ENCODE assay signal across 25 cellular contexts in the genomic region with DNA sequence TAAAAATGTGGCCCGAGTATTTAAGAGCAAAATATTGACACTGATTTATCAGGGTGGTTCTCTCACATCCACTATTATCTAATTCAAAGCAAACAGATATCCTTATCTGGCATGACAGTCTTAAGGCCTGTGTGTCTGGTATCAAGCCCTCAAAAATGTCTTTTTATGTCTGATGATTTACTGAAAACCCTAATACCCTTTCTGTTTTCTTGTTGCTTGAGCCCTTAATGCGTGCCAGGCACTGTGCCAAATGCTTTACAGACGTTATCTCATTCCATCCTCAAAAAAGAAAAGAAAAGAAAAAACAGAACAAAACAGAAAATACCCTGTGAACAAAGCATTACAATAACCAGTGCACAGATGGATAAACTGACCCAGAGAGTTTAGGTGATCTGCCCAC. TPM values are rescaled to one million over a fixed set of nuclear protein-coding genes. Genes with fewer than 3 reads are reported as not detected.
DNase-seq lines count a peak whose midpoint lies in the region; ATAC-seq and TF ChIP-seq lines count a peak whose summit lies in the region.
"Had no signal": no experiment of that assay in that cellular context is flagged by ENCODE, and none has a peak within 500 bp of the region (broad histone marks: within the 10 kb centered on the region; RNA-seq: fewer than 3 reads in every experiment).

No MANE protein-coding gene starts in this region.

- no peaks in the 10 kb centered on the region for H3K36me3 ChIP-seq in A673 (ENCODE audit: insufficient read depth, low read length, poor library complexity, severe bottlenecking)
- H3K36me3 ChIP-seq in CD8-positive, alpha-beta T cell (ENCODE audit: insufficient read depth, low read length), result no peaks in the 10 kb centered on the region
- no peaks in the 10 kb centered on the region for H3K36me3 ChIP-seq in gastroesophageal sphincter

- CTCF ChIA-PET in A673 (lab: Charles Lee) (interaction anchor here (1.1 kb wide), 1 partner anchor 12 kb away, joined by 4 read pairs; no protein-coding TSS in a partner anchor), RWPE1 (lab: Yijun Ruan, JAX) (interaction anchor here (0.7 to 2.4 kb wide), 4 partner anchors 12 to 221 kb away, joined by 3 to 10 read pairs (median 4); no protein-coding TSS in a partner anchor)
- CTCF ChIA-PET in CD8-positive, alpha-beta T cell (lab: Charles Lee), result interaction anchor here (6.2 kb wide), 1 partner anchor 105 kb away, joined by 30 read pairs; no protein-coding TSS in a partner anchor

- intact Hi-C loops in A673 (cut with micrococcal nuclease; ENCODE audit: unreplicated experiment), result no loop called here
- intact Hi-C loops in CD8-positive, alpha-beta T cell (cut with DNase I, micrococcal nuclease), result no loop called here

- H3K4me1 ChIP-seq in A673 (ENCODE audit: insufficient read depth, low read length, poor library complexity, severe bottlenecking) (peaks cover 6% of the 10 kb centered on the region), gastroesophageal sphincter (peaks cover 0 to 8% (median 0%) of the 10 kb centered on the region in 3 donors)
- H3K4me1 ChIP-seq in CD8-positive, alpha-beta T cell (ENCODE audit: insufficient read depth, low read length), result no peaks in the 10 kb centered on the region

- no peak for TF ChIP-seq EP300 in gastroesophageal sphincter (IDR thresholded peaks at IDR 0.05)

- no peak for TF ChIP-seq POLR2A in gastroesophageal sphincter (IDR thresholded peaks at IDR 0.05)

- H3K27me3 ChIP-seq in A673 (replicated peaks; ENCODE audit: insufficient read depth, low read depth, low read length, poor library complexity) (no peaks in the 10 kb centered on the region), gastroesophageal sphincter (peaks cover 3% of the 10 kb centered on the region)
- no peaks in the 10 kb centered on the region for H3K27me3 ChIP-seq in CD8-positive, alpha-beta T cell (ENCODE audit: insufficient read depth, low read length)

- ATAC-seq in CD8-positive, alpha-beta T cell, result no peak
- no peak for ATAC-seq in gastroesophageal sphincter
- ATAC-seq: GM12878, GM23338, HCT116 had no signal

- POLR2A ChIA-PET in A673 (lab: Charles Lee; ENCODE audit: low non-redundant PET), result no interaction called here
- POLR2A ChIA-PET in RWPE1 (lab: Yijun Ruan, JAX; ENCODE audit: low non-redundant PET), result no interaction called here
- POLR2A ChIA-PET in CD8-positive, alpha-beta T cell (lab: Charles Lee), result interaction anchor here (0.6 kb wide), 1 partner anchor 765 kb away, joined by 5 read pairs; no protein-coding TSS in a partner anchor

- no TSS peak for BruUV-seq in A673 (replicated peaks; lab: Mats Ljungman, UMichigan)

- 18 to 46% methylated on average over 3 of the region's 3 CpGs for WGBS in gastroesophageal sphincter (ENCODE audit: low coverage in 1 of 2), 2 donors

- no peaks in the 10 kb centered on the region for H3K9me3 ChIP-seq in A673 (ENCODE audit: low read depth, low read length, poor library complexity, severe bottlenecking)
- no peaks in the 10 kb centered on the region for H3K9me3 ChIP-seq in CD8-positive, alpha-beta T cell (ENCODE audit: low read length)
- H3K9me3 ChIP-seq in gastroesophageal sphincter, result no peaks in the 10 kb centered on the region
- H3K9me3 ChIP-seq: Caco-2 had no signal

- no peak overlapping the region for H3K27ac ChIP-seq in A673 (ENCODE audit: low read depth, low read length, poor library complexity, severe bottlenecking)
- H3K27ac ChIP-seq in RWPE1, result peak overlapping the region; percentile 80
- no peak overlapping the region for H3K27ac ChIP-seq in CD8-positive, alpha-beta T cell (ENCODE audit: low read depth, low read length)
- no peak overlapping the region for H3K27ac ChIP-seq in gastroesophageal sphincter

- no peak overlapping the region for H3K4me3 Mint-ChIP-seq in CD8-positive, alpha-beta T cell
- H3K4me3 Mint-ChIP-seq in nephron progenitor cell, result no peak overlapping the region
- H3K4me3 Mint-ChIP-seq: B cell, GM23338 had no signal

- TF ChIP-seq CTCF in A673 (conservative IDR thresholded peaks at IDR 0.05; ENCODE audit: low read depth, low read length) (no peak), RWPE1 (conservative IDR thresholded peaks at IDR 0.05; ENCODE audit: low read depth) (no peak), fibroblast of villous mesenchyme (IDR thresholded peaks at IDR 0.05; ENCODE audit: insufficient read depth, low read depth, low read length) (no peak), GM10266 (IDR thresholded peaks at IDR 0.05; ENCODE audit: control insufficient read depth, insufficient read depth, low read depth, missing control alignments) (no peak), gastroesophageal sphincter (IDR thresholded peaks at IDR 0.05) (no peak), nephron progenitor cell (IDR thresholded peaks at IDR 0.05) (no peak)
- TF ChIP-seq CTCF in CD8-positive, alpha-beta T cell (IDR thresholded peaks at IDR 0.05), result no peak

- no peak overlapping the region for H3K4me3 ChIP-seq in A673 (ENCODE audit: low read depth, low read length, poor library complexity, severe bottlenecking)
- no peak overlapping the region for H3K4me3 ChIP-seq in fibroblast of villous mesenchyme (ENCODE audit: low read depth, low read length)
- H3K4me3 ChIP-seq in CD8-positive, alpha-beta T cell (ENCODE audit: low read depth, low read length), result no peak overlapping the region
- H3K4me3 ChIP-seq in gastroesophageal sphincter, result no peak overlapping the region
- H3K4me3 ChIP-seq: GM12878, GM23338 had no signal

- H3K36me3 Mint-ChIP-seq in CD8-positive, alpha-beta T cell, result no peaks in the 10 kb centered on the region
- H3K36me3 Mint-ChIP-seq in nephron progenitor cell (ENCODE audit: low read depth), result no peaks in the 10 kb centered on the region
- H3K36me3 Mint-ChIP-seq: CD4-positive, CD25-positive, alpha-beta regulatory T cell had no signal

- H3K9me3 Mint-ChIP-seq in CD8-positive, alpha-beta T cell, result no peaks in the 10 kb centered on the region
- H3K9me3 Mint-ChIP-seq in nephron progenitor cell, result no peaks in the 10 kb centered on the region
- H3K9me3 Mint-ChIP-seq: CD4-positive, CD25-positive, alpha-beta regulatory T cell had no signal

- DNase-seq in A673 (ENCODE audit: low spot score) (peak; percentile 39), RWPE1 (ENCODE audit: low spot score) (no peak), amniotic epithelial cell (ENCODE audit: low read depth) (peak; percentile 91), fibroblast of villous mesenchyme (ENCODE audit: low read depth) (peak; percentile 7), GM10266 (ENCODE audit: extremely low spot score) (no peak), nephron progenitor cell (no peak)
- DNase-seq in CD8-positive, alpha-beta T cell, result no peak
- DNase-seq: 8988T; Caco-2; CD4-positive, CD25-positive, alpha-beta regulatory T cell; GF-D8; MM.1S; NCI-H1092; NCI-H1436 treated with DMSO at 0.1 percent for 48 hours; NCI-H2029; NCI-H510A; NCI-H82; SIG-M5 had no signal

- peaks cover 7% of the 10 kb centered on the region for H3K4me1 Mint-ChIP-seq in CD8-positive, alpha-beta T cell (ENCODE audit: low read depth)
- H3K4me1 Mint-ChIP-seq in nephron progenitor cell, result peaks cover 2% of the 10 kb centered on the region

- H3K27me3 Mint-ChIP-seq in CD8-positive, alpha-beta T cell (ENCODE audit: low read depth), result no peaks in the 10 kb centered on the region
- peaks cover 29% of the 10 kb centered on the region for H3K27me3 Mint-ChIP-seq in nephron progenitor cell (ENCODE audit: low read depth, poor library complexity)

- no peak overlapping the region for H3K27ac Mint-ChIP-seq in CD8-positive, alpha-beta T cell
- no peak overlapping the region for H3K27ac Mint-ChIP-seq in nephron progenitor cell
- H3K27ac Mint-ChIP-seq: B cell; CD4-positive, CD25-positive, alpha-beta regulatory T cell; GM23338 had no signal

RNA-seq across cellular contexts. Expression of a gene that starts 5.7 kb away (rescaled TPM):
- 27.9 and 31.0 TPM in 2 replicates for total RNA-seq in A673 (2021)
- 5.8 and 6.0 TPM in 2 replicates for total RNA-seq in fibroblast of villous mesenchyme
- total RNA-seq in CD8-positive, alpha-beta T cell, result 1 to 10 TPM; 3.8 to 6.3 TPM
- 10 to 100 TPM; 45.9 to 64.3 (median 56.4) TPM for total RNA-seq in gastroesophageal sphincter

RNA-seq across cellular contexts. Expression of a gene that starts 15.7 kb away (rescaled TPM):
- total RNA-seq in A673 (2021), result 0.15 TPM in 1 of 2 replicates, not detected in the other
- not detected in 2 replicates for total RNA-seq in fibroblast of villous mesenchyme
- 1 to 10 TPM; 5.6 to 6.6 TPM for total RNA-seq in CD8-positive, alpha-beta T cell
- total RNA-seq in gastroesophageal sphincter, result 1 to 10 TPM in 1 of 4 donors, under 1 TPM in 2, not detected in 1; 0.62 to 1.9 (median 0.94) TPM
- total RNA-seq: B cell; Caco-2; CD4-positive, CD25-positive, alpha-beta regulatory T cell; GM23338; LHCN-M2; RPMI7951 had no signal

RNA-seq across cellular contexts. Expression of a gene that starts 40.2 kb away (rescaled TPM):
- total RNA-seq in A673 (2021) (not detected in 2 replicates), fibroblast of villous mesenchyme (not detected in 2 replicates), gastroesophageal sphincter (1 to 10 TPM in 3 of 4 donors, not detected in 1; 1.4 to 4.3 (median 4.2) TPM)
- under 1 TPM; 0.30 to 0.47 TPM for total RNA-seq in CD8-positive, alpha-beta T cell
- total RNA-seq: Caco-2; CD4-positive, CD25-positive, alpha-beta regulatory T cell; GM23338; LHCN-M2 had no signal

Comparison
In these comparisons a context has a peak if more than half of its experiments do, and no peak if none do; other contexts are left out.
1. DNase-seq: peak in A673 (single experiment), amniotic epithelial cell (single experiment) and fibroblast of villous mesenchyme (single experiment); none in RWPE1 (single experiment), CD8-positive, alpha-beta T cell (0 of 7), GM10266 (single experiment) and nephron progenitor cell (single experiment).